ENCODE assay signal across 7 cellular contexts in the genomic region with DNA sequence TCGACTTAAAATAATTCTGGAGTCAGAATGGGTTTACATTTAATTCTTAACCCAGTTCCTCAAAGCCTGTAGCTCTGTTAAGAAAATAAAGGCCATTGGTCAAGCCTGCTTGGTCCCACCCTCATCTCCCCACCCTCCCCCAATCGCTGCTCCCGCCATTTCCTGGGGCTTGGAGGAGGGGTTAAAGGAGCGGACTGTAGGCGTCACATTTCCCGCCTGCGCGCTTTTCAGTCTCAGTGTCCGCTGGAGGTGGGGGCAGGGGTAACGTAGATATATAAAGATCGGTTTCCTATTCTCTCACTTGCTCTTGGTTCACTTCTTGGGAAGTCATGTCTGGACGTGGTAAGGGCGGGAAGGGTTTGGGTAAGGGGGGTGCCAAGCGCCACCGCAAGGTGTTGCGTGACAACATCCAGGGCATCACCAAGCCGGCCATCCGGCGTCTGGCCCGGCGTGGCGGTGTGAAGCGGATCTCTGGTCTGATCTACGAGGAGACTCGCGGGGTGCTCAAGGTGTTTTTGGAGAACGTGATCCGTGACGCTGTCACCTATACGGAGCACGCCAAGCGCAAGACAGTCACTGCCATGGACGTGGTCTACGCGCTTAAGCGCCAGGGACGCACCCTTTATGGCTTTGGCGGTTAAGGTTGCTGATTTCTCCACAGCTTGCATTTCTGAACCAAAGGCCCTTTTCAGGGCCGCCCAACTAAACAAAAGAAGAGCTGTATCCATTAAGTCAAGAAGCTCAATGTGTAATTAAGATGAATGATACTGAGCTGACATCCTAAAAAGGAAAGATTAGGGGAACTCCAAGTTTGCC. TPM values are rescaled to one million over a fixed set of nuclear protein-coding genes. Genes with fewer than 3 reads are reported as not detected.
DNase-seq lines count a peak whose midpoint lies in the region; ATAC-seq, FAIRE-seq and TF ChIP-seq lines count a peak whose summit lies in the region.

No MANE protein-coding gene starts in this region.

- no peak for TF ChIP-seq CTCF in astrocyte (IDR thresholded peaks at IDR 0.05; ENCODE audit: insufficient read depth, low read depth, low read length)
- TF ChIP-seq CTCF in hepatocyte (IDR thresholded peaks at IDR 0.05; ENCODE audit: poor library complexity): no peak

- WGBS in hepatocyte (ENCODE audit: low lambda C conversion rate, missing lambda C conversion rate): 7% methylated on average over 38 of the region's 39 CpGs

- H3K27me3 ChIP-seq in astrocyte (ENCODE audit: insufficient read depth, low read length) (no peaks in the 10 kb centered on the region), hepatocyte (no peaks in the 10 kb centered on the region)

- ATAC-seq in GM18511 (IDR thresholded peaks at IDR 0.05; ENCODE audit: unreplicated experiment) (peak; percentile 63), HG02981 (IDR thresholded peaks at IDR 0.05; ENCODE audit: unreplicated experiment) (peak; percentile 43)

- no peaks in the 10 kb centered on the region for H3K9me2 ChIP-seq in hepatocyte (replicated peaks; ENCODE audit: insufficient read depth)

- no peaks in the 10 kb centered on the region for H3K36me3 Mint-ChIP-seq in astrocyte (ENCODE audit: low read depth, unreplicated experiment)

- no peaks in the 10 kb centered on the region for H4K20me1 ChIP-seq in astrocyte (ENCODE audit: insufficient read depth, low read length)
- no peaks in the 10 kb centered on the region for H4K20me1 ChIP-seq in hepatocyte (ENCODE audit: insufficient read depth, poor library complexity, severe bottlenecking)

- no peaks in the 10 kb centered on the region for H3K9me3 Mint-ChIP-seq in astrocyte (ENCODE audit: unreplicated experiment)

- H3K36me3 ChIP-seq in astrocyte (ENCODE audit: insufficient read depth, low read length) (no peaks in the 10 kb centered on the region), hepatocyte (replicated peaks; ENCODE audit: insufficient read depth, low read depth) (no peaks in the 10 kb centered on the region)

- H3K4me3 ChIP-seq in astrocyte (ENCODE audit: insufficient read depth, low read depth, low read length) (peak overlapping the region; percentile 83), hepatocyte (peak overlapping the region; percentile 37)

- H3K4me2 ChIP-seq in astrocyte (ENCODE audit: low read length): peak overlapping the region; percentile 96
- peak overlapping the region; percentile 82 for H3K4me2 ChIP-seq in hepatocyte

- peak; percentile 93 for DNase-seq in NCI-H2029 treated with DMSO at 0.1 percent for 48 hours (lab: John Stamatoyannopoulos, UW)
- DNase-seq in T-helper 9 cell: peak; percentile 71
- peak; percentile 89 for DNase-seq in astrocyte (ENCODE audit: low read depth)
- DNase-seq in hepatocyte (ENCODE audit: low spot score): peak; percentile 96
- DNase-seq in retina: peak; percentile 92

- H3K9me3 ChIP-seq in astrocyte (ENCODE audit: insufficient read depth, low read depth, low read length): no peaks in the 10 kb centered on the region
- H3K9me3 ChIP-seq in hepatocyte (ENCODE audit: low read depth): no peaks in the 10 kb centered on the region

- H3K9ac ChIP-seq in astrocyte (ENCODE audit: low read length): peak overlapping the region; percentile 88

- H3K4me3 Mint-ChIP-seq in astrocyte (ENCODE audit: unreplicated experiment): peak overlapping the region; percentile 97

- no peak for FAIRE-seq in astrocyte (lab: Jason Lieb, UNC)

- H3K79me2 ChIP-seq in astrocyte (ENCODE audit: insufficient read depth, low read length): no peaks in the 10 kb centered on the region
- no peaks in the 10 kb centered on the region for H3K79me2 ChIP-seq in hepatocyte

- H3K27ac Mint-ChIP-seq in astrocyte (ENCODE audit: unreplicated experiment): peak overlapping the region; percentile 99

- H3K27ac ChIP-seq in astrocyte (ENCODE audit: low read depth, low read length) (peak overlapping the region; percentile 95), hepatocyte (peak overlapping the region; percentile 100)

- H3K4me1 Mint-ChIP-seq in astrocyte (ENCODE audit: low read depth, unreplicated experiment): peaks cover 14% of the 10 kb centered on the region

- H2AFZ ChIP-seq in astrocyte (ENCODE audit: low read depth, low read length) (peak overlapping the region; percentile 76), hepatocyte (peak overlapping the region; percentile 70)

- H3K4me1 ChIP-seq in astrocyte (ENCODE audit: insufficient read depth, low read length) (peaks cover 32% of the 10 kb centered on the region), hepatocyte (ENCODE audit: insufficient read depth) (peaks cover 3% of the 10 kb centered on the region)

- H3K27me3 Mint-ChIP-seq in astrocyte (ENCODE audit: low read depth, unreplicated experiment): no peaks in the 10 kb centered on the region

RNA-seq across cellular contexts. Expression of a gene that starts 59.0 kb away (rescaled TPM):
- total RNA-seq in astrocyte: 6.8 and 8.4 TPM in 2 replicates
- 7.9 and 8.6 TPM in 2 replicates for total RNA-seq in hepatocyte
- polyA plus RNA-seq in hepatocyte: 3.2 and 5.2 TPM in 2 replicates

Comparison
In these comparisons a context has a peak if more than half of its experiments do, and no peak if none do; other contexts are left out.
1. Peak in every context shown above with its lines: DNase-seq, ATAC-seq, H3K4me3 ChIP-seq and H3K27ac ChIP-seq.